ENCODE assay signal across 32 cellular contexts in genomic region chr20:61026173-61026572, GRCh38.
"Had no signal": no experiment of that assay in that cellular context is flagged by ENCODE, and none has a peak within 500 bp of the region (broad histone marks: within the 10 kb centered on the region; RNA-seq: fewer than 3 reads in every experiment).

No MANE protein-coding gene starts in this region.

- H3K27ac ChIP-seq: ascending aorta, cardiac muscle cell, WERI-Rb-1 had no signal

- H3K4me3 ChIP-seq: ascending aorta, cardiac muscle cell had no signal

- H3K4me1 ChIP-seq: ascending aorta had no signal

- H3K36me3 ChIP-seq: ascending aorta, cardiac muscle cell, WERI-Rb-1 had no signal

- FAIRE-seq: bronchial epithelial cell, TTC549 had no signal

- ATAC-seq: activated CD4-positive, alpha-beta T cell treated with anti-CD3 and anti-CD28 coated beads for 36 hours; activated CD4-positive, CD25-positive, alpha-beta regulatory T cell treated with anti-CD3 and anti-CD28 coated beads, Interleukin-2, amount 50 U/mL, for 24 hours; activated CD8-positive, alpha-beta memory T cell treated with anti-CD3 and anti-CD28 coated beads, Interleukin-2, amount 10 ng/mL, durations not matched to agents 7 days and 5 days; activated CD8-positive, alpha-beta T cell treated with anti-CD3 and anti-CD28 coated beads, Interleukin-2, amount 10 ng/mL, durations not matched to agents 7 days and 5 days; activated naive CD8-positive, alpha-beta T cell treated with anti-CD3 and anti-CD28 coated beads, Interleukin-2, amount 50 U/mL, for 24 hours; WTC11 had no signal

- H3K9me3 ChIP-seq: ascending aorta had no signal

- DNase-seq: activated CD4-positive, alpha-beta memory T cell treated with anti-CD3 and anti-CD28 coated beads, Interleukin-2, amount 10 ng/mL, durations not matched to agents 7 days and 5 days; activated CD4-positive, alpha-beta T cell treated with anti-CD3 and anti-CD28 coated beads for 1 hour; activated CD4-positive, alpha-beta T cell treated with anti-CD3 and anti-CD28 coated beads for 36 hours; activated CD4-positive, alpha-beta T cell treated with anti-CD3 and anti-CD28 coated beads for 48 hours; activated CD4-positive, alpha-beta T cell treated with anti-CD3 and anti-CD28 coated beads, Interleukin-2, amount 10 ng/mL, durations not matched to agents 7 days and 5 days; activated CD4-positive, alpha-beta T cell treated with anti-CD3 and anti-CD28 coated beads, Interleukin-2, amount 50 U/mL, for 48 hours; activated CD4-positive, CD25-positive, alpha-beta regulatory T cell; activated CD8-positive, alpha-beta memory T cell treated with anti-CD3 and anti-CD28 coated beads for 24 hours; activated CD8-positive, alpha-beta memory T cell treated with anti-CD3 and anti-CD28 coated beads, Interleukin-2, amount 10 ng/mL, durations not matched to agents 7 days and 5 days; activated CD8-positive, alpha-beta memory T cell treated with anti-CD3 and anti-CD28 coated beads, Interleukin-2, amount 50 U/mL, for 48 hours; activated CD8-positive, alpha-beta T cell treated with anti-CD3 and anti-CD28 coated beads, Interleukin-2, amount 10 ng/mL, durations not matched to agents 7 days and 5 days; activated effector memory CD4-positive, alpha-beta T cell treated with Interleukin-2 at 50 U/mL for 16 hours; activated gamma-delta T cell; activated naive CD4-positive, alpha-beta T cell treated with anti-CD3 and anti-CD28 coated beads, Interleukin-2, amount 10 ng/mL, durations not matched to agents 7 days and 5 days; activated naive CD4-positive, alpha-beta T cell treated with Interleukin-2 at 50 U/mL for 16 hours; activated naive CD8-positive, alpha-beta T cell treated with anti-CD3 and anti-CD28 coated beads, Interleukin-2, amount 10 ng/mL, durations not matched to agents 7 days and 5 days; activated naive CD8-positive, alpha-beta T cell treated with anti-CD3 and anti-CD28 coated beads, Interleukin-2, amount 50 U/mL, for 24 hours; activated T-cell treated with anti-CD3 and anti-CD28 coated beads, Interleukin-2, amount 50 U/mL, for 24 hours; activated T-cell treated with anti-CD3 and anti-CD28 coated beads, Interleukin-2, amount 50 U/mL, for 48 hours; amygdala; anterior cingulate cortex; caudate nucleus; cerebellar nuclear complex; T-helper 2 cell; T-helper 9 cell; WERI-Rb-1 had no signal

- H3K27me3 ChIP-seq: ascending aorta, cardiac muscle cell had no signal
